Comparison of ENCODE assay signal across 8 cellular contexts in genomic region chr3:136249593-136250225, GRCh38. TPM values are rescaled to one million over a fixed set of nuclear protein-coding genes. Genes with fewer than 3 reads are reported as not detected.
A peak's percentile ranks its signal among the peaks of the same experiment; 100 is the strongest.
DNase-seq lines count a peak whose midpoint lies in the region; ATAC-seq and TF ChIP-seq lines count a peak whose summit lies in the region.

No MANE protein-coding gene starts in this region.

- no peak for TF ChIP-seq POLR2A in right lobe of liver (IDR thresholded peaks at IDR 0.05)

- peak overlapping the region; percentile 78 for H3K4me3 Mint-ChIP-seq in activated naive CD4-positive, alpha-beta T cell treated with anti-CD3 and anti-CD28 coated beads, Interleukin-2, amount 10 ng/mL, durations not matched to agents 7 days and 5 days
- peak overlapping the region; percentile 88 for H3K4me3 Mint-ChIP-seq in activated naive CD8-positive, alpha-beta T cell treated with anti-CD3 and anti-CD28 coated beads, Interleukin-2, amount 50 U/mL, for 24 hours
- peak overlapping the region; percentile 88 for H3K4me3 Mint-ChIP-seq in type B pancreatic cell

- DNase-seq in activated naive CD4-positive, alpha-beta T cell treated with anti-CD3 and anti-CD28 coated beads, Interleukin-2, amount 10 ng/mL, durations not matched to agents 7 days and 5 days, result no peak
- DNase-seq in activated naive CD4-positive, alpha-beta T cell treated with anti-CD3 and anti-CD28 coated beads, Interleukin-2, amount 50 U/mL, for 72 hours (ENCODE audit: low spot score in 2 of 2), result no peak
- no peak for DNase-seq in activated naive CD8-positive, alpha-beta T cell treated with anti-CD3 and anti-CD28 coated beads, Interleukin-2, amount 50 U/mL, for 24 hours
- DNase-seq in right lobe of liver (no peak), type B pancreatic cell (ENCODE audit: extremely low spot score, unreplicated experiment) (no peak), NAMALWA (ENCODE audit: low spot score) (no peak), DMS79 (lab: John Stamatoyannopoulos, UW) (no peak)

- intact Hi-C loops in right lobe of liver (cut with DNase I), result loop anchor here in 1 of 2 donors (10.0 kb wide), 1 partner anchor 55 kb away; the partner anchor contains the start of gene MSL2

- peaks cover 0 to 23% (median 14%) of the 10 kb centered on the region in 4 donors for H3K4me1 ChIP-seq in right lobe of liver

- no peaks in the 10 kb centered on the region for H3K36me3 Mint-ChIP-seq in activated naive CD4-positive, alpha-beta T cell treated with anti-CD3 and anti-CD28 coated beads, Interleukin-2, amount 10 ng/mL, durations not matched to agents 7 days and 5 days
- H3K36me3 Mint-ChIP-seq in activated naive CD4-positive, alpha-beta T cell treated with anti-CD3 and anti-CD28 coated beads, Interleukin-2, amount 50 U/mL, for 72 hours, result peaks cover 0 to 19% of the 10 kb centered on the region in 2 donors
- H3K36me3 Mint-ChIP-seq in activated naive CD8-positive, alpha-beta T cell treated with anti-CD3 and anti-CD28 coated beads, Interleukin-2, amount 50 U/mL, for 24 hours (ENCODE audit: low read depth), result no peaks in the 10 kb centered on the region
- no peaks in the 10 kb centered on the region for H3K36me3 Mint-ChIP-seq in type B pancreatic cell

- TF ChIP-seq CTCF in right lobe of liver (IDR thresholded peaks at IDR 0.05), result no peak
- no peak for TF ChIP-seq CTCF in type B pancreatic cell (conservative IDR thresholded peaks at IDR 0.05)

- 26% methylated on average over 11 of the region's 11 CpGs for WGBS in right lobe of liver (ENCODE audit: insufficient coverage, low coverage, low lambda C conversion rate, missing lambda C conversion rate)

- CTCF ChIA-PET in activated naive CD4-positive, alpha-beta T cell treated with anti-CD3 and anti-CD28 coated beads, Interleukin-2, amount 10 ng/mL, durations not matched to agents 7 days and 5 days (lab: Charles Lee), result interaction anchor here (1.2 to 2.3 kb wide), 3 partner anchors 52 to 503 kb away, joined by 3 to 13 read pairs (median 6); partner anchors contain the start of gene STAG1

- peak overlapping the region; percentile 74 to 83 (median 77) for H3K4me3 ChIP-seq in right lobe of liver

- H3K4me1 Mint-ChIP-seq in activated naive CD4-positive, alpha-beta T cell treated with anti-CD3 and anti-CD28 coated beads, Interleukin-2, amount 10 ng/mL, durations not matched to agents 7 days and 5 days, result peaks cover 23% of the 10 kb centered on the region
- peaks cover 21% of the 10 kb centered on the region for H3K4me1 Mint-ChIP-seq in activated naive CD8-positive, alpha-beta T cell treated with anti-CD3 and anti-CD28 coated beads, Interleukin-2, amount 50 U/mL, for 24 hours
- peaks cover 10% of the 10 kb centered on the region for H3K4me1 Mint-ChIP-seq in type B pancreatic cell (ENCODE audit: unreplicated experiment)

- no peaks in the 10 kb centered on the region for H3K9me3 ChIP-seq in right lobe of liver

- ATAC-seq in activated naive CD4-positive, alpha-beta T cell treated with anti-CD3 and anti-CD28 coated beads, Interleukin-2, amount 50 U/mL, for 72 hours, result no peak
- no peak for ATAC-seq in activated naive CD8-positive, alpha-beta T cell treated with anti-CD3 and anti-CD28 coated beads, Interleukin-2, amount 50 U/mL, for 24 hours
- no peak for ATAC-seq in right lobe of liver
- ATAC-seq in GM18909 (IDR thresholded peaks at IDR 0.05; ENCODE audit: poor library complexity, unreplicated experiment), result no peak

- H3K27ac Mint-ChIP-seq in activated naive CD4-positive, alpha-beta T cell treated with anti-CD3 and anti-CD28 coated beads, Interleukin-2, amount 10 ng/mL, durations not matched to agents 7 days and 5 days, result peak overlapping the region; percentile 90
- peak overlapping the region in 1 of 2 donors; percentile 92 for H3K27ac Mint-ChIP-seq in activated naive CD4-positive, alpha-beta T cell treated with anti-CD3 and anti-CD28 coated beads, Interleukin-2, amount 50 U/mL, for 72 hours
- H3K27ac Mint-ChIP-seq in activated naive CD8-positive, alpha-beta T cell treated with anti-CD3 and anti-CD28 coated beads, Interleukin-2, amount 50 U/mL, for 24 hours, result peak overlapping the region; percentile 92
- H3K27ac Mint-ChIP-seq in type B pancreatic cell, result peak overlapping the region; percentile 92

- H3K27ac ChIP-seq in right lobe of liver, result peak overlapping the region; percentile 87 to 95 (median 94)

- H3K27me3 ChIP-seq in right lobe of liver, result no peaks in the 10 kb centered on the region

- H3K9me3 Mint-ChIP-seq in activated naive CD4-positive, alpha-beta T cell treated with anti-CD3 and anti-CD28 coated beads, Interleukin-2, amount 10 ng/mL, durations not matched to agents 7 days and 5 days, result no peaks in the 10 kb centered on the region
- H3K9me3 Mint-ChIP-seq in activated naive CD4-positive, alpha-beta T cell treated with anti-CD3 and anti-CD28 coated beads, Interleukin-2, amount 50 U/mL, for 72 hours, result no peaks in the 10 kb centered on the region
- H3K9me3 Mint-ChIP-seq in activated naive CD8-positive, alpha-beta T cell treated with anti-CD3 and anti-CD28 coated beads, Interleukin-2, amount 50 U/mL, for 24 hours, result no peaks in the 10 kb centered on the region
- H3K9me3 Mint-ChIP-seq in type B pancreatic cell, result no peaks in the 10 kb centered on the region

- H3K27me3 Mint-ChIP-seq in activated naive CD4-positive, alpha-beta T cell treated with anti-CD3 and anti-CD28 coated beads, Interleukin-2, amount 10 ng/mL, durations not matched to agents 7 days and 5 days, result peaks cover 4% of the 10 kb centered on the region
- no peaks in the 10 kb centered on the region for H3K27me3 Mint-ChIP-seq in activated naive CD8-positive, alpha-beta T cell treated with anti-CD3 and anti-CD28 coated beads, Interleukin-2, amount 50 U/mL, for 24 hours
- no peaks in the 10 kb centered on the region for H3K27me3 Mint-ChIP-seq in type B pancreatic cell

- H3K36me3 ChIP-seq in right lobe of liver, result no peaks in the 10 kb centered on the region

RNA-seq across cellular contexts. Expression of gene PCCB, which starts 0.4 kb away (rescaled TPM):
- total RNA-seq in activated naive CD4-positive, alpha-beta T cell treated with anti-CD3 and anti-CD28 coated beads, Interleukin-2, amount 50 U/mL, for 72 hours, result 10 to 100 TPM; 45.0 to 78.2 TPM
- 100 to 1,000 TPM in 2 of 6 experiments, 10 to 100 TPM in 4; 85.4 to 146 (median 94.4) TPM for total RNA-seq in right lobe of liver
- total RNA-seq in type B pancreatic cell (ENCODE audit: low replicate concordance), result 27.2 and 41.0 TPM in 2 replicates

RNA-seq across cellular contexts. Expression of gene MSL2, which starts 53.6 kb away (rescaled TPM):
- total RNA-seq in activated naive CD4-positive, alpha-beta T cell treated with anti-CD3 and anti-CD28 coated beads, Interleukin-2, amount 50 U/mL, for 72 hours, result 10 to 100 TPM; 37.4 to 78.2 TPM
- total RNA-seq in right lobe of liver, result 10 to 100 TPM in 5 of 6 experiments, 1 to 10 TPM in 1; 9.1 to 18.4 (median 13.1) TPM
- 33.7 and 38.4 TPM in 2 replicates for total RNA-seq in type B pancreatic cell (ENCODE audit: low replicate concordance)
